ENCODE assay signal across 8 cellular contexts in the genomic region with DNA sequence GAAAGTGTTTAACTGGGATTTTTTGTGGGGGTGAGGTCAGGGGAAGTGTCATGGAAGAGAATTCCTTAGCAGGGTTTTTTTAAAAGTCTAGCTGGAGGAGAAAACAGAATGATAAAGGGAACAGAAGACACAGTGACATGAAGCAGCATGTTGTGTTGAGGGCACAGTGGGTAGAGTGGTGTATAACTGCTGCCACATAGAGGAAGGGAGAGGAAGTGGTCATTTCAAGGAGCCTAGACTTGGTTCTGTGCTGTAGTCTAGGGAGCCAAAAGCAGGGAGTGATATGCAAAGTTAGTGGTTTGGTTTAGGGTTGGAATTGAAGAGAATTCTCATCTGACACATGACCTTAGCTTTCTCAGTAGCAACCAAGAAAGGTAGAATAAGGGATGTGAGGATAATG. TPM values are rescaled to one million over a fixed set of nuclear protein-coding genes. Genes with fewer than 3 reads are reported as not detected.
A peak's percentile ranks its signal among the peaks of the same experiment; 100 is the strongest.
DNase-seq lines count a peak whose midpoint lies in the region; ATAC-seq and TF ChIP-seq lines count a peak whose summit lies in the region.

No MANE protein-coding gene starts in this region.

- DNase-seq in A673 (ENCODE audit: low spot score) (peak; percentile 71), HEK293T (ENCODE audit: extremely low spot score) (peak; percentile 61), LNCaP clone FGC (ENCODE audit: low read depth) (no peak), activated B cell treated with CpG ODN at 0.5 μM for 24 hours (no peak), kidney tubule cell (ENCODE audit: low spot score) (peak; percentile 38), hypothalamus (lab: John Stamatoyannopoulos, UW) (no peak)
- no peak for DNase-seq in stimulated activated CD4-positive, alpha-beta T cell treated with anti-CD3 and anti-CD28 coated beads, Interleukin-4, amount 100 ng/mL, for 1 hour

- ATAC-seq in activated B cell treated with CpG ODN at 0.5 μM for 24 hours (ENCODE audit: low read depth), result peak; percentile 97

- no peaks in the 10 kb centered on the region for H3K27me3 Mint-ChIP-seq in activated B cell treated with CpG ODN at 0.5 μM for 24 hours

- peaks cover 7% of the 10 kb centered on the region for H3K9me3 ChIP-seq in A673 (ENCODE audit: low read depth, low read length, poor library complexity, severe bottlenecking)

- H3K4me3 Mint-ChIP-seq in activated B cell treated with CpG ODN at 0.5 μM for 24 hours, result no peak overlapping the region

- H3K27ac Mint-ChIP-seq in activated B cell treated with CpG ODN at 0.5 μM for 24 hours, result no peak overlapping the region

- intact Hi-C loops in A673 (cut with micrococcal nuclease; ENCODE audit: unreplicated experiment) (no loop called here), activated B cell treated with CpG ODN at 0.5 μM for 24 hours (cut with micrococcal nuclease) (loop anchor here (2.0 kb wide), 1 partner anchor 19 kb away; no protein-coding TSS in a partner anchor)

- no TSS peak for BruUV-seq in A673 (replicated peaks; lab: Mats Ljungman, UMichigan)

- CTCF ChIA-PET in A673 (lab: Charles Lee), result interaction anchor here (1.0 kb wide), 1 partner anchor 9 kb away, joined by 4 read pairs; no protein-coding TSS in a partner anchor
- CTCF ChIA-PET in HEK293T (lab: Yijun Ruan, JAX), result interaction anchor here (0.7 to 1.5 kb wide), 2 partner anchors 10 to 15 kb away, joined by 3 to 5 read pairs; partner anchors contain the start of gene EEIG2
- CTCF ChIA-PET in activated B cell treated with CpG ODN at 0.5 μM for 24 hours (lab: Charles Lee), result interaction anchor here (0.6 to 2.9 kb wide), 9 partner anchors 10 to 295 kb away, joined by 3 to 20 read pairs (median 4); partner anchors contain the start of gene EEIG2

- no peak overlapping the region for H3K4me3 ChIP-seq in A673 (ENCODE audit: low read depth, low read length, poor library complexity, severe bottlenecking)
- H3K4me3 ChIP-seq in LNCaP clone FGC (ENCODE audit: low read depth, low read length), result no peak overlapping the region

- H3K4me1 Mint-ChIP-seq in activated B cell treated with CpG ODN at 0.5 μM for 24 hours, result no peaks in the 10 kb centered on the region

- no peaks in the 10 kb centered on the region for H3K36me3 Mint-ChIP-seq in activated B cell treated with CpG ODN at 0.5 μM for 24 hours (ENCODE audit: low read depth)

- no peak overlapping the region for H3K27ac ChIP-seq in A673 (ENCODE audit: low read depth, low read length, poor library complexity, severe bottlenecking)

- no peaks in the 10 kb centered on the region for H3K9me3 Mint-ChIP-seq in activated B cell treated with CpG ODN at 0.5 μM for 24 hours

- no peaks in the 10 kb centered on the region for H3K36me3 ChIP-seq in A673 (ENCODE audit: insufficient read depth, low read length, poor library complexity, severe bottlenecking)

- POLR2A ChIA-PET in A673 (lab: Charles Lee; ENCODE audit: low non-redundant PET) (interaction anchor here (0.6 kb wide), 1 partner anchor 16 kb away, joined by 3 read pairs; no protein-coding TSS in a partner anchor), HEK293T (lab: Yijun Ruan, JAX) (no interaction called here), activated B cell treated with CpG ODN at 0.5 μM for 24 hours (lab: Charles Lee) (no interaction called here)

- no peaks in the 10 kb centered on the region for H3K27me3 ChIP-seq in A673 (replicated peaks; ENCODE audit: insufficient read depth, low read depth, low read length, poor library complexity)

- TF ChIP-seq CTCF in A673 (conservative IDR thresholded peaks at IDR 0.05; ENCODE audit: low read depth, low read length) (peak; percentile 68), GM12873 (IDR thresholded peaks at IDR 0.05; ENCODE audit: insufficient read depth, low read depth, low read length, missing control alignments) (peak; percentile 81), LNCaP clone FGC (IDR thresholded peaks at IDR 0.05; ENCODE audit: control insufficient read depth, extremely low read depth, insufficient read depth) (peak; percentile 58), activated B cell treated with CpG ODN at 0.5 μM for 24 hours (IDR thresholded peaks at IDR 0.05) (no peak)

- peaks cover 6% of the 10 kb centered on the region for H3K4me1 ChIP-seq in A673 (ENCODE audit: insufficient read depth, low read length, poor library complexity, severe bottlenecking)

TF ChIP-seq in HEK293T, 16 proteins besides CTCF, POLR2A, EP300 and RAD21:
- no peak for TF ChIP-seq BHLHE40 (IDR thresholded peaks at IDR 0.05; ENCODE audit: borderline replicate concordance)
- TF ChIP-seq CTBP1 (IDR thresholded peaks at IDR 0.05; ENCODE audit: borderline replicate concordance), result no peak
- no peak for TF ChIP-seq SP1 (IDR thresholded peaks at IDR 0.05)
- no peak for TF ChIP-seq FOXK2 (IDR thresholded peaks at IDR 0.05)
- no peak for TF ChIP-seq FOXM1 (IDR thresholded peaks at IDR 0.05; ENCODE audit: borderline replicate concordance)
- no peak for TF ChIP-seq SUZ12 (IDR thresholded peaks at IDR 0.05)
- no peak for TF ChIP-seq ARNT (IDR thresholded peaks at IDR 0.05)
- TF ChIP-seq FOXA1 (IDR thresholded peaks at IDR 0.05), result no peak
- no peak for TF ChIP-seq LEF1 (IDR thresholded peaks at IDR 0.05; ENCODE audit: borderline replicate concordance)
- TF ChIP-seq TARDBP (IDR thresholded peaks at IDR 0.05), result no peak

RNA-seq across cellular contexts. Expression of gene EEIG2, which starts 10.2 kb away (rescaled TPM):
- 14.6 and 15.7 TPM in 2 replicates for total RNA-seq in A673 (2021)
- 7.0 and 7.1 TPM in 2 replicates for total RNA-seq in activated B cell treated with CpG ODN at 0.5 μM for 24 hours

Comparison
In these comparisons a context has a peak if more than half of its experiments do, and no peak if none do; other contexts are left out.
1. DNase-seq: peak in A673 (single experiment), HEK293T (single experiment) and kidney tubule cell (single experiment); none in LNCaP clone FGC (single experiment), activated B cell treated with CpG ODN at 0.5 μM for 24 hours (single experiment), hypothalamus (0 of 51) and stimulated activated CD4-positive, alpha-beta T cell treated with anti-CD3 and anti-CD28 coated beads, Interleukin-4, amount 100 ng/mL, for 1 hour (single experiment).